ENCODE assay signal across 25 cellular contexts in genomic region chr1:41480204-41481108, GRCh38. TPM values are rescaled to one million over a fixed set of nuclear protein-coding genes. Genes with fewer than 3 reads are reported as not detected.
"Had no signal": no experiment of that assay in that cellular context is flagged by ENCODE, and none has a peak within 500 bp of the region (broad histone marks: within the 10 kb centered on the region; RNA-seq: fewer than 3 reads in every experiment).

No MANE protein-coding gene starts in this region.

- H3K4me1 Mint-ChIP-seq: activated naive CD4-positive, alpha-beta T cell treated with anti-CD3 and anti-CD28 coated beads, Interleukin-2, amount 50 U/mL, for 24 hours; natural killer cell had no signal

- H3K4me3 ChIP-seq: thyroid gland had no signal

- H3K36me3 ChIP-seq: thyroid gland had no signal

- H3K9me3 ChIP-seq: thyroid gland had no signal

- H3K4me3 Mint-ChIP-seq: activated CD8-positive, alpha-beta T cell treated with anti-CD3 and anti-CD28 coated beads, Interleukin-2, amount 10 ng/mL, durations not matched to agents 7 days and 5 days; activated naive CD4-positive, alpha-beta T cell treated with anti-CD3 and anti-CD28 coated beads, Interleukin-2, amount 50 U/mL, for 24 hours; dendritic cell treated with granulocyte-macrophage colony-stimulating factor and Interleukin-4, amounts not matched to agents 40 ng/mL and 50 ng/mL, for 4 days; natural killer cell; stimulated activated effector memory CD8-positive, alpha-beta T cell treated with anti-CD3 and anti-CD28 coated beads, Interleukin-12 subunit alpha, Interleukin-12 subunit beta, amount 100 ng/mL, for 72 hours; WTC11 had no signal

- H3K27me3 Mint-ChIP-seq: activated naive CD4-positive, alpha-beta T cell treated with anti-CD3 and anti-CD28 coated beads, Interleukin-2, amount 50 U/mL, for 24 hours had no signal

- H3K27me3 ChIP-seq: thyroid gland had no signal

- H3K9me3 Mint-ChIP-seq: activated naive CD4-positive, alpha-beta T cell treated with anti-CD3 and anti-CD28 coated beads, Interleukin-2, amount 50 U/mL, for 24 hours; dendritic cell treated with granulocyte-macrophage colony-stimulating factor and Interleukin-4, amounts not matched to agents 40 ng/mL and 50 ng/mL, for 4 days; natural killer cell; stimulated activated effector memory CD8-positive, alpha-beta T cell treated with anti-CD3 and anti-CD28 coated beads, Interleukin-12 subunit alpha, Interleukin-12 subunit beta, amount 100 ng/mL, for 72 hours; WTC11 had no signal

- ATAC-seq: activated CD8-positive, alpha-beta T cell treated with anti-CD3 and anti-CD28 coated beads, Interleukin-2, amount 10 ng/mL, durations not matched to agents 7 days and 5 days; foreskin keratinocyte; left colon; sciatic nerve; stimulated activated effector memory CD8-positive, alpha-beta T cell treated with anti-CD3 and anti-CD28 coated beads, Interleukin-12 subunit alpha, Interleukin-12 subunit beta, amount 100 ng/mL, for 72 hours; WTC11 had no signal

- H3K36me3 Mint-ChIP-seq: activated naive CD4-positive, alpha-beta T cell treated with anti-CD3 and anti-CD28 coated beads, Interleukin-2, amount 50 U/mL, for 24 hours; natural killer cell; stimulated activated effector memory CD8-positive, alpha-beta T cell treated with anti-CD3 and anti-CD28 coated beads, Interleukin-12 subunit alpha, Interleukin-12 subunit beta, amount 100 ng/mL, for 72 hours; WTC11 had no signal

- H3K27ac ChIP-seq: foreskin keratinocyte, thyroid gland had no signal

- FAIRE-seq: TTC549, urothelium cell line had no signal

- H3K27ac Mint-ChIP-seq: activated CD8-positive, alpha-beta T cell treated with anti-CD3 and anti-CD28 coated beads, Interleukin-2, amount 10 ng/mL, durations not matched to agents 7 days and 5 days; activated naive CD4-positive, alpha-beta T cell treated with anti-CD3 and anti-CD28 coated beads, Interleukin-2, amount 50 U/mL, for 24 hours; dendritic cell treated with granulocyte-macrophage colony-stimulating factor and Interleukin-4, amounts not matched to agents 40 ng/mL and 50 ng/mL, for 4 days; natural killer cell; stimulated activated effector memory CD8-positive, alpha-beta T cell treated with anti-CD3 and anti-CD28 coated beads, Interleukin-12 subunit alpha, Interleukin-12 subunit beta, amount 100 ng/mL, for 72 hours; WTC11 had no signal

- DNase-seq: activated CD4-positive, alpha-beta T cell treated with anti-CD3 and anti-CD28 coated beads for 4 hours; activated CD8-positive, alpha-beta memory T cell treated with anti-CD3 and anti-CD28 coated beads, Interleukin-2, amount 50 U/mL, for 4 hours; activated CD8-positive, alpha-beta T cell treated with anti-CD3 and anti-CD28 coated beads, Interleukin-2, amount 10 ng/mL, durations not matched to agents 7 days and 5 days; activated effector memory CD4-positive, alpha-beta T cell treated with anti-CD3 and anti-CD28 coated beads, Interleukin-2, amount 50 U/mL, for 16 hours; activated T-cell treated with anti-CD3 and anti-CD28 coated beads, Interleukin-2, amount 50 U/mL, for 48 hours; amniotic stem cell; effector memory CD4-positive, alpha-beta T cell; foreskin keratinocyte; head of caudate nucleus; left colon; natural killer cell; stimulated activated CD4-positive, alpha-beta T cell treated with anti-CD3 and anti-CD28 coated beads, Interleukin-2, amount 100 ng/mL, for 24 hours; T-helper 2 cell; thyroid gland had no signal

RNA-seq across cellular contexts. Expression of gene EDN2, which starts 4.0 kb away (rescaled TPM):
- total RNA-seq: activated CD8-positive, alpha-beta T cell treated with anti-CD3 and anti-CD28 coated beads, Interleukin-2, amount 10 ng/mL, durations not matched to agents 7 days and 5 days; cerebellum; lung microvascular endothelial cell; mononuclear cell; osteocyte; sciatic nerve; thyroid gland had no signal
